8 cellular contexts compared by ENCODE assay signal in the genomic region with DNA sequence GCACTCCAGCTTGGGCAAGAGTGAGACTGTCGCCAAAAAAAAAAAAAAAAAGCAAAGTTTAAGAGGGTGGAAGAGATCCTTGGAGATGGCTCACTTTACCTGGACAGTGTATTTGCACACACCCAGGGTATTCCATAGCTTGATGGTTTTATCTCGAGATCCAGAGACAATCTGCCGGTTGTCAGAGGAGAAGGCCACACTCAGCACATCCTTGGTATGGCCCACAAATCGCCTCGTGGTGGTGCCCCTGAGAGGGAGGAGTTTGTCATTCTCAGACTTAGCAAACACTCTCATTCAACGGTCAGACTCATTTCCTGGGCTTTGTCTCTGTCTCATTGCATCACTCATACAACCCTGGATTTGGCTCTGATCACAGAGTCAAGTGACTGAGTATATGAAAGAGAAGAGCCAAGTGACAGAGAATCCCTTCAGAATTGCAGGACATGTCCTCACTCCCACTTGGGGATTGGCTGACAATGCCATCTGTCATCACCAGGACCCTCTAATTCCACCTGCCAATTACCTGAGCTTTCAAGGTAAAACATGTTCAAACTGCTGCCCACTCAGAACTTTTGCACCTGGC. TPM values are rescaled to one million over a fixed set of nuclear protein-coding genes. Genes with fewer than 3 reads are reported as not detected.
DNase-seq lines count a peak whose midpoint lies in the region; FAIRE-seq and TF ChIP-seq lines count a peak whose summit lies in the region.

No MANE protein-coding gene starts in this region.

- no peaks in the 10 kb centered on the region for H3K9me3 ChIP-seq in HUES6 (ENCODE audit: control insufficient read depth, insufficient read depth, low read depth, low read length)
- no peaks in the 10 kb centered on the region for H3K9me3 ChIP-seq in keratinocyte (ENCODE audit: control insufficient read depth, low read depth, low read length)
- no peaks in the 10 kb centered on the region for H3K9me3 ChIP-seq in vagina

- FAIRE-seq in keratinocyte (lab: Jason Lieb, UNC): peak; percentile 68

- H3K27me3 ChIP-seq in HUES6 (ENCODE audit: control insufficient read depth, insufficient read depth, low read length): 0 out of 2 replicates have a peak, but pooled peaks cover 2% of the 10 kb centered on the region
- H3K27me3 ChIP-seq in keratinocyte (ENCODE audit: control insufficient read depth, extremely low read depth, insufficient read depth, low read length): no peaks in the 10 kb centered on the region
- H3K27me3 ChIP-seq in vagina: no peaks in the 10 kb centered on the region

- H3K4me1 Mint-ChIP-seq in activated naive CD8-positive, alpha-beta T cell treated with anti-CD3 and anti-CD28 coated beads for 36 hours: peaks cover 50% of the 10 kb centered on the region

- no peak for TF ChIP-seq POLR2A in vagina (IDR thresholded peaks at IDR 0.05)

- H4K20me1 ChIP-seq in keratinocyte (ENCODE audit: control insufficient read depth, extremely low read depth, insufficient read depth, low read length): peaks cover 46% of the 10 kb centered on the region

- dilution Hi-C loops in keratinocyte (cut with MboI; ENCODE audit: extremely low pct_ligation_motif_present, low sequenced_read_pairs): no loop called here

- H3K27ac ChIP-seq in HUES6 (ENCODE audit: low read depth, low read length): peak overlapping the region; percentile 46
- H3K27ac ChIP-seq in keratinocyte (ENCODE audit: control insufficient read depth, insufficient read depth, low read length): peak overlapping the region; percentile 88
- peak overlapping the region; percentile 95 for H3K27ac ChIP-seq in vagina

- H3K4me2 ChIP-seq in keratinocyte (ENCODE audit: control insufficient read depth, extremely low read depth, insufficient read depth, low read depth, low read length): peak overlapping the region; percentile 78

- peak overlapping the region; percentile 99 for H3K4me3 Mint-ChIP-seq in activated naive CD8-positive, alpha-beta T cell treated with anti-CD3 and anti-CD28 coated beads for 36 hours

- no peaks in the 10 kb centered on the region for H3K9me3 Mint-ChIP-seq in activated naive CD8-positive, alpha-beta T cell treated with anti-CD3 and anti-CD28 coated beads for 36 hours

- H3K36me3 ChIP-seq in HUES6 (ENCODE audit: control insufficient read depth, insufficient read depth, low read length) (peaks cover 67% of the 10 kb centered on the region), keratinocyte (ENCODE audit: control insufficient read depth in 2 of 2, extremely low read depth in 1 of 2, insufficient read depth in 2 of 2, low read length in 2 of 2) (peaks cover 29 to 53% of the 10 kb centered on the region in 2 experiments), vagina (peaks cover 6 to 58% of the 10 kb centered on the region in 2 donors)

- peaks cover 69% of the 10 kb centered on the region for H3K79me2 ChIP-seq in keratinocyte (ENCODE audit: control insufficient read depth, insufficient read depth, low read length)

- H3K27me3 Mint-ChIP-seq in activated naive CD8-positive, alpha-beta T cell treated with anti-CD3 and anti-CD28 coated beads for 36 hours: peaks cover 17% of the 10 kb centered on the region

- intact Hi-C loops in vagina (cut with DNase I): loop anchor here (10.0 kb wide), 1 partner anchor 407 kb away; no protein-coding TSS in a partner anchor

- DNase-seq in AG20443 (ENCODE audit: low spot score): peak; percentile 68
- DNase-seq in activated naive CD8-positive, alpha-beta T cell treated with anti-CD3 and anti-CD28 coated beads for 36 hours: peak; percentile 60
- no peak for DNase-seq in keratinocyte (ENCODE audit: low read depth, low spot score)
- no peak for DNase-seq in vagina (ENCODE audit: extremely low spot score in 2 of 2)
- no peak for DNase-seq in COLO668 (lab: John Stamatoyannopoulos, UW; ENCODE audit: unreplicated experiment)
- DNase-seq in DMS114 treated with DMSO at 0.1 percent for 48 hours (lab: John Stamatoyannopoulos, UW; ENCODE audit: unreplicated experiment): no peak
- no peak for DNase-seq in amygdala (lab: John Stamatoyannopoulos, UW)

- peaks cover 71% of the 10 kb centered on the region for H3K36me3 Mint-ChIP-seq in activated naive CD8-positive, alpha-beta T cell treated with anti-CD3 and anti-CD28 coated beads for 36 hours

- H3K27ac Mint-ChIP-seq in activated naive CD8-positive, alpha-beta T cell treated with anti-CD3 and anti-CD28 coated beads for 36 hours: peak overlapping the region; percentile 99

- TF ChIP-seq CTCF in keratinocyte (optimal IDR thresholded peaks at IDR 0.05 in 1 of 3, IDR thresholded peaks at IDR 0.05 in 1 of 3, conservative IDR thresholded peaks at IDR 0.05 in 1 of 3; ENCODE audit: extremely low read depth in 1 of 3, insufficient read depth in 2 of 3, low read length in 3 of 3): peak in 1 of 3 experiments; percentile 11
- no peak for TF ChIP-seq CTCF in vagina (IDR thresholded peaks at IDR 0.05)

- H3K9me1 ChIP-seq in keratinocyte (ENCODE audit: control insufficient read depth, extremely low read depth, insufficient read depth, low read length): no peaks in the 10 kb centered on the region

- H2AFZ ChIP-seq in keratinocyte (ENCODE audit: control insufficient read depth, low read length): no peak overlapping the region

- H3K4me3 ChIP-seq in HUES6 (ENCODE audit: low read depth, low read length) (peak overlapping the region; percentile 95), keratinocyte (ENCODE audit: control insufficient read depth in 2 of 3, extremely low read depth in 1 of 3, insufficient read depth in 2 of 3, low read depth in 1 of 3, low read length in 3 of 3) (peak overlapping the region; percentile 91 to 98 (median 95)), vagina (peak overlapping the region; percentile 5 to 78)

- H3K4me1 ChIP-seq in HUES6 (ENCODE audit: control insufficient read depth, insufficient read depth, low read length) (peaks cover 24% of the 10 kb centered on the region), keratinocyte (ENCODE audit: control insufficient read depth, extremely low read depth, insufficient read depth, low read length) (peaks cover 23% of the 10 kb centered on the region), vagina (peaks cover 53% of the 10 kb centered on the region)

- H3K9ac ChIP-seq in HUES6 (ENCODE audit: low read length) (peak overlapping the region; percentile 98), keratinocyte (ENCODE audit: control insufficient read depth, extremely low read depth, insufficient read depth, low read length) (peak overlapping the region; percentile 98)

RNA-seq across cellular contexts. Expression of gene RACK1, which starts 2.2 kb away (rescaled TPM):
- total RNA-seq in activated naive CD8-positive, alpha-beta T cell treated with anti-CD3 and anti-CD28 coated beads for 36 hours: 1,000 to 10,000 TPM; 2,517 to 2,594 TPM
- 3,291 to 4,197 TPM (median 3,883 TPM) in 3 replicates for polyA plus RNA-seq in keratinocyte
- 6,866 TPM for polyA plus RNA-seq in keratinocyte (2011; ENCODE audit: low read depth)
- polyA plus RNA-seq in keratinocyte (2011; cell fraction: cytosol; rRNA removed): 3,208 and 4,094 TPM in 2 replicates
- 1,292 and 1,405 TPM in 2 replicates for polyA plus RNA-seq in keratinocyte (2011; cell fraction: nucleus; rRNA removed)
- 2,997 and 3,266 TPM in 2 replicates for polyA plus RNA-seq in keratinocyte (2012; ENCODE audit: low replicate concordance)
- 6,396 to 10,268 TPM (median 9,173 TPM) in 3 replicates for polyA minus RNA-seq in keratinocyte
- 5,229 TPM for polyA minus RNA-seq in keratinocyte (2011; cell fraction: cytosol; rRNA and poly(A)+ RNA removed)
- 1,104 and 1,134 TPM in 2 replicates for polyA minus RNA-seq in keratinocyte (2011; cell fraction: nucleus; rRNA and poly(A)+ RNA removed)
- total RNA-seq in vagina: 3,043 TPM

RNA-seq across cellular contexts. Expression of gene TRIM41, which starts 18.4 kb away (rescaled TPM):
- total RNA-seq in activated naive CD8-positive, alpha-beta T cell treated with anti-CD3 and anti-CD28 coated beads for 36 hours: 10 to 100 TPM; 34.2 to 37.6 TPM
- 11.8 to 14.1 TPM (median 13.4 TPM) in 3 replicates for polyA plus RNA-seq in keratinocyte
- polyA plus RNA-seq in keratinocyte (2011; ENCODE audit: low read depth): 6.8 TPM
- polyA plus RNA-seq in keratinocyte (2011; cell fraction: cytosol; rRNA removed): 9.2 and 12.8 TPM in 2 replicates
- 40.3 and 44.3 TPM in 2 replicates for polyA plus RNA-seq in keratinocyte (2011; cell fraction: nucleus; rRNA removed)
- 12.2 and 19.8 TPM in 2 replicates for polyA plus RNA-seq in keratinocyte (2012; ENCODE audit: low replicate concordance)
- 5.2 to 10.3 TPM (median 5.3 TPM) in 3 replicates for polyA minus RNA-seq in keratinocyte
- 12.5 TPM for polyA minus RNA-seq in keratinocyte (2011; cell fraction: cytosol; rRNA and poly(A)+ RNA removed)
- 11.0 and 11.1 TPM in 2 replicates for polyA minus RNA-seq in keratinocyte (2011; cell fraction: nucleus; rRNA and poly(A)+ RNA removed)
- total RNA-seq in vagina: 7.9 TPM

RNA-seq across cellular contexts. Expression of gene TRIM52, which starts 19.5 kb away (rescaled TPM):
- 10 to 100 TPM in 1 of 2 experiments, 1 to 10 TPM in 1; 9.6 to 11.2 TPM for total RNA-seq in activated naive CD8-positive, alpha-beta T cell treated with anti-CD3 and anti-CD28 coated beads for 36 hours
- 4.3 to 7.7 TPM (median 7.5 TPM) in 3 replicates for polyA plus RNA-seq in keratinocyte
- 3.3 TPM for polyA plus RNA-seq in keratinocyte (2011; ENCODE audit: low read depth)
- 2.4 and 3.4 TPM in 2 replicates for polyA plus RNA-seq in keratinocyte (2011; cell fraction: cytosol; rRNA removed)
- polyA plus RNA-seq in keratinocyte (2011; cell fraction: nucleus; rRNA removed): 20.3 and 23.5 TPM in 2 replicates
- polyA plus RNA-seq in keratinocyte (2012; ENCODE audit: low replicate concordance): 4.2 and 5.7 TPM in 2 replicates
- polyA minus RNA-seq in keratinocyte: 1.9 to 12.9 TPM (median 3.9 TPM) in 3 replicates
- 5.4 TPM for polyA minus RNA-seq in keratinocyte (2011; cell fraction: cytosol; rRNA and poly(A)+ RNA removed)
- polyA minus RNA-seq in keratinocyte (2011; cell fraction: nucleus; rRNA and poly(A)+ RNA removed): 3.5 and 7.0 TPM in 2 replicates
- total RNA-seq in vagina: 17.2 TPM

RNA-seq across cellular contexts. Expression of gene TRIM7, which starts 36.5 kb away (rescaled TPM):
- under 1 TPM; 0.62 to 0.68 TPM for total RNA-seq in activated naive CD8-positive, alpha-beta T cell treated with anti-CD3 and anti-CD28 coated beads for 36 hours
- 21.7 to 27.6 TPM (median 22.4 TPM) in 3 replicates for polyA plus RNA-seq in keratinocyte
- 8.8 TPM for polyA plus RNA-seq in keratinocyte (2011; ENCODE audit: low read depth)
- polyA plus RNA-seq in keratinocyte (2011; cell fraction: cytosol; rRNA removed): 20.1 and 22.0 TPM in 2 replicates
- polyA plus RNA-seq in keratinocyte (2011; cell fraction: nucleus; rRNA removed): 28.5 and 29.7 TPM in 2 replicates
- polyA plus RNA-seq in keratinocyte (2012; ENCODE audit: low replicate concordance): 16.7 and 25.6 TPM in 2 replicates
- polyA minus RNA-seq in keratinocyte: 7.2 to 10.6 TPM (median 8.1 TPM) in 3 replicates
- polyA minus RNA-seq in keratinocyte (2011; cell fraction: cytosol; rRNA and poly(A)+ RNA removed): 15.7 TPM
- 7.7 and 9.9 TPM in 2 replicates for polyA minus RNA-seq in keratinocyte (2011; cell fraction: nucleus; rRNA and poly(A)+ RNA removed)
- total RNA-seq in vagina: 21.6 TPM

Comparison
In these comparisons a context has a peak if more than half of its experiments do, and no peak if none do; other contexts are left out.
1. DNase-seq: peak in AG20443 (single experiment) and activated naive CD8-positive, alpha-beta T cell treated with anti-CD3 and anti-CD28 coated beads for 36 hours (single experiment); none in keratinocyte (single experiment), vagina (0 of 2), COLO668 (single experiment), DMS114 treated with DMSO at 0.1 percent for 48 hours (single experiment) and amygdala (0 of 56).
2. H3K4me3 ChIP-seq: peak in every context shown above with its lines; median percentile 95 in HUES6; 95 in keratinocyte; 42 in vagina.
3. Peak in every context shown above with its lines, with median percentiles within 50 percentile points of each other: H3K27ac ChIP-seq.